8 cellular contexts compared by ENCODE assay signal in the genomic region with DNA sequence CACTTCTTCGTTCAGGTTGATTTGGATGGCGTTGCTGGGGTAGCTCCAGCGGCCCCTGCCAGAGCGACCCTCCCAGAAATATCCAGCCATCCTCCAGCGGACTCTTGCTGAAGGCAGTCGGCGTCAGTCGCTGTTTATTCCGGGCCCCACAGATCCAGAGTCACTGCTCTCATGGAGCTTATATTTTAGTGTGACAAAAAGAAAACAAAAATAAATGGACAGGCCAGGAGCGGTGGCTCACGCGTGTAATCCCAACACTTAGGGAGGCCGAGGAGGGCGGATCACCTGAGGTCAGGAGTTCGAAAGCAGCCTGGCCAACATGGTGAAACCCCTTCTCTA. TPM values are rescaled to one million over a fixed set of nuclear protein-coding genes. Genes with fewer than 3 reads are reported as not detected.
DNase-seq lines count a peak whose midpoint lies in the region; ATAC-seq and TF ChIP-seq lines count a peak whose summit lies in the region.

No MANE protein-coding gene starts in this region.

- H3K9me3 ChIP-seq in A673 (ENCODE audit: low read depth, low read length, poor library complexity, severe bottlenecking) (no peaks in the 10 kb centered on the region), HUES64 (ENCODE audit: insufficient read depth, low read depth, low read length) (no peaks in the 10 kb centered on the region), mucosa of descending colon (no peaks in the 10 kb centered on the region)

- H3K4me3 Mint-ChIP-seq in chondrocyte (ENCODE audit: unreplicated experiment): peak overlapping the region; percentile 97

- H3K27me3 ChIP-seq in A673 (replicated peaks; ENCODE audit: insufficient read depth, low read depth, low read length, poor library complexity): no peaks in the 10 kb centered on the region
- H3K27me3 ChIP-seq in HUES64 (ENCODE audit: insufficient read depth, low read length): no peaks in the 10 kb centered on the region

- POLR2A ChIA-PET in A673 (lab: Charles Lee; ENCODE audit: low non-redundant PET): no interaction called here

- intact Hi-C loops in A673 (cut with micrococcal nuclease; ENCODE audit: unreplicated experiment): loop anchor here (5.0 kb wide), 1 partner anchor 114 kb away; a partner anchor contains a TSS
- intact Hi-C loops in mucosa of descending colon (cut with DNase I, micrococcal nuclease): no loop called here

- H3K36me3 Mint-ChIP-seq in chondrocyte (ENCODE audit: low read depth): peaks cover 5% of the 10 kb centered on the region

- WGBS in HUES64: 12% methylated on average over 15 of the region's 15 CpGs

- TSS peak; percentile 96 for BruUV-seq in A673 (replicated peaks; lab: Mats Ljungman, UMichigan)

- H3K4me1 ChIP-seq in A673 (ENCODE audit: insufficient read depth, low read length, poor library complexity, severe bottlenecking) (peaks cover 6% of the 10 kb centered on the region), HUES64 (ENCODE audit: insufficient read depth, low read length) (peaks cover 8% of the 10 kb centered on the region; the same call in 1 of the 2 replicates), mucosa of descending colon (ENCODE audit: low read depth) (peaks cover 6% of the 10 kb centered on the region)

- peak overlapping the region; percentile 97 for H3K27ac Mint-ChIP-seq in chondrocyte (ENCODE audit: unreplicated experiment)

- DNase-seq in A673 (ENCODE audit: low spot score) (no peak), chondrocyte (ENCODE audit: low spot score) (no peak), mucosa of descending colon (no peak), G401 (ENCODE audit: low spot score) (no peak), NCI-H345 treated with DMSO at 0.1 percent for 48 hours (lab: John Stamatoyannopoulos, UW; ENCODE audit: unreplicated experiment) (no peak), SIG-M5 treated with dmso at 0.1 percent for 504 hours (lab: John Stamatoyannopoulos, UW; ENCODE audit: unreplicated experiment) (no peak), midbrain (lab: John Stamatoyannopoulos, UW) (no peak)

- peaks cover 9% of the 10 kb centered on the region for H3K27me3 Mint-ChIP-seq in chondrocyte (ENCODE audit: low read depth)

- in situ Hi-C loops in G401 (cut with HindIII; ENCODE audit: low sequenced_read_pairs): no loop called here

- no peaks in the 10 kb centered on the region for H3K9me3 Mint-ChIP-seq in chondrocyte (ENCODE audit: low read depth)

- H3K36me3 ChIP-seq in A673 (ENCODE audit: insufficient read depth, low read length, poor library complexity, severe bottlenecking) (peaks cover 13% of the 10 kb centered on the region), HUES64 (ENCODE audit: insufficient read depth, low read length) (peaks cover 23% of the 10 kb centered on the region), mucosa of descending colon (ENCODE audit: low read depth) (no peaks in the 10 kb centered on the region)

- peaks cover 11% of the 10 kb centered on the region for H3K4me1 Mint-ChIP-seq in chondrocyte (ENCODE audit: low read depth)

- H3K4me3 ChIP-seq in A673 (ENCODE audit: low read depth, low read length, poor library complexity, severe bottlenecking) (peak overlapping the region; percentile 94), HUES64 (ENCODE audit: low read length) (peak overlapping the region; percentile 97), mucosa of descending colon (peak overlapping the region; percentile 55)

- peak; percentile 16 for ATAC-seq in mucosa of descending colon

- H3K9ac ChIP-seq in HUES64 (ENCODE audit: low read depth, low read length): peak overlapping the region; percentile 95

- H3K27ac ChIP-seq in A673 (ENCODE audit: low read depth, low read length, poor library complexity, severe bottlenecking) (peak overlapping the region; percentile 90), HUES64 (ENCODE audit: low read depth, low read length) (peak overlapping the region; percentile 87)

- CTCF ChIA-PET in A673 (lab: Charles Lee): interaction anchor here (0.5 kb wide), 1 partner anchor 479 kb away, joined by 3 read pairs; no protein-coding TSS in a partner anchor

- TF ChIP-seq CTCF in A673 (conservative IDR thresholded peaks at IDR 0.05; ENCODE audit: low read depth, low read length): no peak
- TF ChIP-seq CTCF in chondrocyte (IDR thresholded peaks at IDR 0.05): no peak
- no peak for TF ChIP-seq CTCF in mucosa of descending colon (IDR thresholded peaks at IDR 0.05)

RNA-seq across cellular contexts. Expression of a gene that starts 0.8 kb away (rescaled TPM):
- total RNA-seq in A673 (2021) (54.8 and 55.2 TPM in 2 replicates), chondrocyte (23.4 to 28.0 TPM (median 25.3 TPM) in 3 replicates), mucosa of descending colon (10 to 100 TPM; 24.2 to 35.6 (median 27.0) TPM)
- 79.7 TPM for polyA plus RNA-seq in HUES64 (2013, experiment 1 of 2)
- polyA plus RNA-seq in HUES64 (2013, experiment 2 of 2): 72.6 TPM
- 60.0 and 83.8 TPM in 2 replicates for total RNA-seq in G401 (2014; rRNA removed; shearing (Covaris generic))

RNA-seq across cellular contexts. Expression of a gene that starts 27.6 kb away (rescaled TPM):
- total RNA-seq in A673 (2021) (2.5 and 3.7 TPM in 2 replicates), chondrocyte (0.31 to 0.70 TPM (median 0.40 TPM) in 3 replicates), mucosa of descending colon (1 to 10 TPM in 1 of 3 donors, under 1 TPM in 1, not detected in 1; 0.14 to 2.1 TPM)
- polyA plus RNA-seq in HUES64 (2013, experiment 1 of 2): 0.40 TPM
- 0.82 TPM for polyA plus RNA-seq in HUES64 (2013, experiment 2 of 2)
- total RNA-seq in G401 (2014; rRNA removed; shearing (Covaris generic)): 0.74 TPM in 1 of 2 replicates, not detected in the other
